Comparison of ENCODE assay signal across 9 cellular contexts in the genomic region with DNA sequence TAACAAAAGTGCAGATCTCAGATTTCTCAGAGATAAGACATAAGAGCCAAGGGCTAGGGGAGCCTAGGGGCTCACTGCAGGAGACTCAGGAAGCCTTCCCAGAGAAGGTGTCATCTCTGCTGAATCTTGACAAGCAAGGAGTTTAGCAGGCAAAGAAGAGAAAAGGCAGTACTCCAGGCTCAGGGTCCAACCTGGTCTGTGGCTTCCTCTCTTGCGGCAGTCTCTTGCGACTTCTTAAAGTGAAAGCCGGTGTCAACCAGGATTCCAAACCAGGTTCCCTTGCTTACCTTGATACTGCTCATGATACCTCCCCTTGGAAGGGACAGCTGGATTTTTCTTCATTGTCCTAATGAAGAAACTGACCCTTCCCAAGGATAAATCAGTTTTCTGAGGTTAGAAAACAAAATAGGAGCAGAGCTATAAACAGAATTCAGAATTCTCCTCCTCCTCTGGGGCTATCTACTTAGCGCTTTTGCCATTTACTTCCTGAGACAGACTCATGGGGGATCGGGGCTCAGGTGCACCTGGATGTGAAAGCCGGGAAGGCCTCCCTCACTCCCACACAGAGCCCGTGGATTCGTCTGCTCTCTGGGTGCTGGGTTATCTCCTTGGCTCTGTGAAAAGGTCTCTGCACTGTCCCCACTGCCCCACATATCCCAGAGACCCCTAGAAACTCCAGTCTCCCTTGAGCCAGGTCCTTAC. TPM values are rescaled to one million over a fixed set of nuclear protein-coding genes. Genes with fewer than 3 reads are reported as not detected.
DNase-seq lines count a peak whose midpoint lies in the region; ATAC-seq and TF ChIP-seq lines count a peak whose summit lies in the region.
"Had no signal": no experiment of that assay in that cellular context is flagged by ENCODE, and none has a peak within 500 bp of the region (broad histone marks: within the 10 kb centered on the region; RNA-seq: fewer than 3 reads in every experiment).

No MANE protein-coding gene starts in this region.

- peaks cover 38% of the 10 kb centered on the region for H3K4me1 ChIP-seq in HUES48 (ENCODE audit: control insufficient read depth, insufficient read depth, low read length)

- H3K4me3 Mint-ChIP-seq in chondrocyte (ENCODE audit: unreplicated experiment) = no peak overlapping the region
- peak overlapping the region; percentile 63 to 88 (median 78) for H3K4me3 Mint-ChIP-seq in naive thymus-derived CD8-positive, alpha-beta T cell

- peaks cover 49% of the 10 kb centered on the region for H3K4me1 Mint-ChIP-seq in chondrocyte (ENCODE audit: low read depth)
- peaks cover 25 to 50% (median 37%) of the 10 kb centered on the region in 4 donors for H3K4me1 Mint-ChIP-seq in naive thymus-derived CD8-positive, alpha-beta T cell

- peak overlapping the region; percentile 75; the same call in 1 of the 2 replicates for H3K4me3 ChIP-seq in HUES48 (ENCODE audit: low read depth, low read length)

- H3K27ac Mint-ChIP-seq in chondrocyte (ENCODE audit: unreplicated experiment) = peak overlapping the region; percentile 85
- peak overlapping the region; percentile 65 to 89 (median 78) for H3K27ac Mint-ChIP-seq in naive thymus-derived CD8-positive, alpha-beta T cell

- H3K36me3 Mint-ChIP-seq in chondrocyte (ENCODE audit: low read depth) = no peaks in the 10 kb centered on the region
- H3K36me3 Mint-ChIP-seq in naive thymus-derived CD8-positive, alpha-beta T cell = no peaks in the 10 kb centered on the region

- TF ChIP-seq CTCF in 22Rv1 (IDR thresholded peaks at IDR 0.05) = peak; percentile 34
- TF ChIP-seq CTCF in chondrocyte (IDR thresholded peaks at IDR 0.05) = peak; percentile 21

- peak overlapping the region; percentile 23; the same call in 1 of the 2 replicates for H3K9ac ChIP-seq in HUES48 (ENCODE audit: low read depth, low read length)

- ATAC-seq in naive thymus-derived CD8-positive, alpha-beta T cell = peak; percentile 74 to 80
- ATAC-seq in HG02938 (IDR thresholded peaks at IDR 0.05; ENCODE audit: unreplicated experiment) = no peak

- no peak for DNase-seq in chondrocyte (ENCODE audit: low spot score)
- DNase-seq in naive thymus-derived CD8-positive, alpha-beta T cell = peak in 3 of 10 donors; percentile 33 to 41 (median 37)
- DNase-seq in NCI-H2227 treated with DMSO at 0.1 percent for 48 hours (lab: John Stamatoyannopoulos, UW) = no peak
- DNase-seq in SK-N-DZ (ENCODE audit: low spot score) = no peak
- no peak for DNase-seq in epidermal melanocyte (ENCODE audit: insufficient read length, low spot score)

- no peaks in the 10 kb centered on the region for H3K9me3 Mint-ChIP-seq in chondrocyte (ENCODE audit: low read depth)
- H3K9me3 Mint-ChIP-seq in naive thymus-derived CD8-positive, alpha-beta T cell = no peaks in the 10 kb centered on the region

- peaks cover under 1% of the 10 kb centered on the region for H3K27me3 ChIP-seq in HUES48 (ENCODE audit: control insufficient read depth, insufficient read depth, low read length)

- POLR2A ChIA-PET in naive thymus-derived CD8-positive, alpha-beta T cell (lab: Charles Lee) = no interaction called here

- H3K27ac ChIP-seq in 22Rv1 = peak overlapping the region; percentile 98
- H3K27ac ChIP-seq in HUES48 (ENCODE audit: low read depth, low read length) = peak overlapping the region; percentile 86

- H3K36me3 ChIP-seq in HUES48 (ENCODE audit: control insufficient read depth, insufficient read depth, low read length) = no peaks in the 10 kb centered on the region

- no peaks in the 10 kb centered on the region for H3K9me3 ChIP-seq in HUES48 (ENCODE audit: control insufficient read depth, insufficient read depth, low read length)

- no peaks in the 10 kb centered on the region for H3K27me3 Mint-ChIP-seq in chondrocyte (ENCODE audit: low read depth)
- peaks cover 0 to 14% (median 4%) of the 10 kb centered on the region in 5 donors for H3K27me3 Mint-ChIP-seq in naive thymus-derived CD8-positive, alpha-beta T cell

RNA-seq across cellular contexts. Expression of a gene that starts 1.8 kb away (rescaled TPM):
- 0.87 to 2.6 TPM (median 1.9 TPM) in 3 replicates for total RNA-seq in chondrocyte
- 1 to 10 TPM; 4.0 to 4.7 TPM for total RNA-seq in naive thymus-derived CD8-positive, alpha-beta T cell
- polyA plus RNA-seq in naive thymus-derived CD8-positive, alpha-beta T cell = under 1 TPM; 0.06 to 0.65 (median 0.23) TPM
- polyA plus RNA-seq in SK-N-DZ (2014; cell fraction: cytosol; rRNA removed) = not detected in 2 replicates
- polyA plus RNA-seq in SK-N-DZ (2014; cell fraction: nucleus; rRNA removed) = not detected in 2 replicates
- total RNA-seq: RPMI7951 had no signal

RNA-seq across cellular contexts. Expression of a gene that starts 6.8 kb away (rescaled TPM):
- 11.8 to 46.5 TPM (median 41.1 TPM) in 3 replicates for total RNA-seq in chondrocyte
- under 1 TPM; 0.91 to 0.93 TPM for total RNA-seq in naive thymus-derived CD8-positive, alpha-beta T cell
- under 1 TPM in 1 of 3 donors, not detected in 2; 0.23 TPM for polyA plus RNA-seq in naive thymus-derived CD8-positive, alpha-beta T cell
- polyA plus RNA-seq in SK-N-DZ (2014; cell fraction: cytosol; rRNA removed) = 10.8 and 12.9 TPM in 2 replicates
- 10.8 and 14.2 TPM in 2 replicates for polyA plus RNA-seq in SK-N-DZ (2014; cell fraction: nucleus; rRNA removed)

RNA-seq across cellular contexts. Expression of a gene that starts 35.2 kb away (rescaled TPM):
- 88.5 to 128 TPM (median 127 TPM) in 3 replicates for total RNA-seq in chondrocyte
- total RNA-seq in naive thymus-derived CD8-positive, alpha-beta T cell = 10 to 100 TPM; 91.7 to 97.6 TPM
- polyA plus RNA-seq in naive thymus-derived CD8-positive, alpha-beta T cell = 10 to 100 TPM; 19.5 to 43.7 (median 31.1) TPM
- 16.6 and 21.6 TPM in 2 replicates for polyA plus RNA-seq in SK-N-DZ (2014; cell fraction: cytosol; rRNA removed)
- 10.3 and 11.6 TPM in 2 replicates for polyA plus RNA-seq in SK-N-DZ (2014; cell fraction: nucleus; rRNA removed)
